In genomic region chr6:143773503-143773902, GRCh38 we compare ENCODE assay signal across 1 cellular context.
TF ChIP-seq lines count a peak whose summit lies in the region.

No MANE protein-coding gene starts in this region.

TF ChIP-seq in K562, 482 proteins besides CTCF, POLR2A, EP300 and RAD21 (continued from another document):
- no peak for TF ChIP-seq CREB5 (CRISPR knock-in tag; IDR thresholded peaks at IDR 0.05)
